In genomic region chr6:101588343-101588742, GRCh38 we compare ENCODE assay signal across 18 cellular contexts.
"Had no signal": no experiment of that assay in that cellular context is flagged by ENCODE, and none has a peak within 500 bp of the region (broad histone marks: within the 10 kb centered on the region; RNA-seq: fewer than 3 reads in every experiment).

No MANE protein-coding gene starts in this region.

- H3K4me1 ChIP-seq: SJCRH30 had no signal

- H3K27ac ChIP-seq: SJCRH30 had no signal

- DNase-seq: KBM-7, MV-4-11, NCI-H1048, NCI-H1105 treated with DMSO at 0.1 percent for 48 hours, NCI-H1417 treated with DMSO at 0.1 percent for 48 hours, NCI-H146, NCI-H1694 treated with DMSO at 0.1 percent for 48 hours, NCI-H1930, NCI-H2081, NCI-H2107, NCI-H2227 treated with DMSO at 0.1 percent for 48 hours, NCI-H524, NCI-H526 treated with DMSO at 0.1 percent for 48 hours, NCI-H774, RPMI8226, SHP77 treated with DMSO at 0.1 percent for 48 hours, SJCRH30 had no signal

- H3K36me3 ChIP-seq: SJCRH30 had no signal

- H3K4me3 ChIP-seq: SJCRH30 had no signal

- ATAC-seq: SK-N-SH treated with all-trans-retinoic acid at 6 μM for 48 hours had no signal

- H3K9me3 ChIP-seq: SJCRH30 had no signal
